27 cellular contexts compared by ENCODE assay signal in the genomic region with DNA sequence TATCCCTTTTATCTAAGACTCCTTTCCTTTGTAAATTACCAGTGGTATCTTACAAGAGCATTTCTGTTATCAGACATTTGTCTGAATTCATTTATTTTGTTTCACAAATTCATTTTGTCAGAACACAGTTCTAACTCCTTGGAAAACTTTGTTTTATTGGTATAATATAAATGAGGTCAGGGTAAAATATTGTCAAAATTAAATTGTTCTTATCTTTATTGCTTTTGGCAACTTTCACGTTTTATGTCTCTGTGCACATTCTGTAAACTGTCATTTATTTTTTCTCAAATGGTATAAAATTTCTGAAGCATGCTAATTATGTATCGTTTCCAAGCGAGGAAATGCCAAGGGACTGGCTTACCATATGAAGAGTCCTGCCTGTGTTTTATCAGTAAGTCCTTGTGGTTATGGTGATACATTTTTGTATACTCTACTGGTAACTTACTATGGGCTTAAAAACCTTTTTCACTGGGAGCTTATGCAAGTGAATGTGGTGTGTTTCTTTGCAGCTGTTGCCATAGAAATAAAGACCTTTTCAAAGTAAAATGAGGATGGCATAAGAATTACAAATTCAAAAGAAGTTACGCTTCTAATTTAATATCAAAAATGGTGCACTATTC.
DNase-seq lines count a peak whose midpoint lies in the region; ATAC-seq, FAIRE-seq and TF ChIP-seq lines count a peak whose summit lies in the region.
"Had no signal": no experiment of that assay in that cellular context is flagged by ENCODE, and none has a peak within 500 bp of the region (broad histone marks: within the 10 kb centered on the region; RNA-seq: fewer than 3 reads in every experiment).

No MANE protein-coding gene starts in this region.

- H3K4me3 Mint-ChIP-seq in GM23338: no peak overlapping the region
- H3K4me3 Mint-ChIP-seq: CD8-positive, alpha-beta T cell had no signal

- no peak overlapping the region for H2AFZ ChIP-seq in GM23338

- ATAC-seq in GM23338: no peak
- no peak for ATAC-seq in GM19035 (IDR thresholded peaks at IDR 0.05; ENCODE audit: unreplicated experiment)
- no peak for ATAC-seq in GM21723 (IDR thresholded peaks at IDR 0.05; ENCODE audit: unreplicated experiment)
- ATAC-seq: CD8-positive, alpha-beta T cell had no signal

- no peak overlapping the region for H3K4me3 ChIP-seq in GM23338
- H3K4me3 ChIP-seq in retinal pigment epithelial cell (ENCODE audit: low read length): no peak overlapping the region
- H3K4me3 ChIP-seq: SJSA1 had no signal

- H4K20me1 ChIP-seq in GM23338 (replicated peaks; ENCODE audit: insufficient read depth): no peaks in the 10 kb centered on the region

- no peaks in the 10 kb centered on the region for H3K36me3 Mint-ChIP-seq in GM23338 (ENCODE audit: low read depth)
- H3K36me3 Mint-ChIP-seq: CD8-positive, alpha-beta T cell had no signal

- peak; percentile 22 for DNase-seq in GM23338 (ENCODE audit: low spot score)
- DNase-seq in LHCN-M2 (ENCODE audit: low read depth): peak; percentile 19
- peak; percentile 44 for DNase-seq in retinal pigment epithelial cell (ENCODE audit: low read depth)
- DNase-seq in NCI-H69 (lab: John Stamatoyannopoulos, UW): no peak
- DNase-seq in DMS 273 treated with DMSO at 0.1 percent for 48 hours (lab: John Stamatoyannopoulos, UW): no peak
- DNase-seq: AML-193; C1 segment of cervical spinal cord; CD8-positive, alpha-beta T cell; DMS153; HCEC 1CT; IMR-90; NCI-H1105 treated with DMSO at 0.1 percent for 48 hours; NCI-H1694; NCI-H2081; NCI-H2171; NCI-H345; NCI-H524 treated with DMSO at 0.1 percent for 48 hours; SW 1271 had no signal

- H3F3A ChIP-seq in GM23338 (replicated peaks; ENCODE audit: low read depth): no peaks in the 10 kb centered on the region

- H3K36me3 ChIP-seq in GM23338 (ENCODE audit: insufficient read depth): no peaks in the 10 kb centered on the region
- H3K36me3 ChIP-seq: SJSA1 had no signal

- no peak overlapping the region for H3K27ac ChIP-seq in GM23338 (ENCODE audit: low read depth)
- H3K27ac ChIP-seq: KMS-11, SJSA1 had no signal

- H3K27me3 ChIP-seq in GM23338 (ENCODE audit: insufficient read depth): no peaks in the 10 kb centered on the region
- H3K27me3 ChIP-seq: SJSA1 had no signal

- H3K9me3 Mint-ChIP-seq in GM23338: no peaks in the 10 kb centered on the region
- H3K9me3 Mint-ChIP-seq: CD8-positive, alpha-beta T cell had no signal

- H3K27ac Mint-ChIP-seq in GM23338: peak overlapping the region; percentile 83
- H3K27ac Mint-ChIP-seq: CD8-positive, alpha-beta T cell had no signal

- no peaks in the 10 kb centered on the region; the same call in 1 of the 2 replicates for H3K4me1 ChIP-seq in GM23338 (ENCODE audit: insufficient read depth)
- H3K4me1 ChIP-seq: SJSA1 had no signal

- no peak for TF ChIP-seq CTCF in GM23338 (conservative IDR thresholded peaks at IDR 0.05; ENCODE audit: low read depth in 2 of 2)
- TF ChIP-seq CTCF in retinal pigment epithelial cell (conservative IDR thresholded peaks at IDR 0.05; ENCODE audit: low read depth, low read length): no peak

- no peaks in the 10 kb centered on the region for H3K9me2 ChIP-seq in GM23338 (ENCODE audit: insufficient read depth)

- H3K79me2 ChIP-seq in GM23338 (replicated peaks; ENCODE audit: insufficient read depth): no peaks in the 10 kb centered on the region

- peak; percentile 41 for FAIRE-seq in colon (lab: Jason Lieb, UNC)
- FAIRE-seq: G401.6, GM12892, HTR-8/SVneo, RCC 7860 had no signal

- no peak overlapping the region for H3K4me2 ChIP-seq in GM23338
- H3K4me2 ChIP-seq: KMS-11 had no signal

- no peaks in the 10 kb centered on the region for H3K27me3 Mint-ChIP-seq in GM23338 (ENCODE audit: insufficient read depth, low read depth, poor library complexity)

- peaks cover 15% of the 10 kb centered on the region; the same call in 2 of the 3 replicates for H3K4me1 Mint-ChIP-seq in GM23338

TF ChIP-seq in GM23338, 12 proteins besides CTCF, POLR2A, EP300 and RAD21 (continues in another document):
- TF ChIP-seq NANOG (IDR thresholded peaks at IDR 0.05; ENCODE audit: borderline replicate concordance) (no peak), ZNF114 (CRISPR knock-in tag; IDR thresholded peaks at IDR 0.05) (no peak), EZH2 (IDR thresholded peaks at IDR 0.05; ENCODE audit: low read depth, unreplicated experiment) (no peak), JUNB (IDR thresholded peaks at IDR 0.05; ENCODE audit: unreplicated experiment) (no peak), ZNF331 (CRISPR knock-in tag; IDR thresholded peaks at IDR 0.05; ENCODE audit: low read depth) (no peak), CREB1 (CRISPR knock-in tag; IDR thresholded peaks at IDR 0.05; ENCODE audit: low read depth) (no peak), POLR2AphosphoS5 (IDR thresholded peaks at IDR 0.05; ENCODE audit: low read depth) (no peak), ZNF462 (CRISPR knock-in tag; IDR thresholded peaks at IDR 0.05) (no peak)

Comparison
In these comparisons a context has a peak if more than half of its experiments do, and no peak if none do; other contexts are left out.
1. DNase-seq: peak in GM23338 (single experiment), LHCN-M2 (single experiment) and retinal pigment epithelial cell (single experiment); none in NCI-H69 (single experiment) and DMS 273 treated with DMSO at 0.1 percent for 48 hours (single experiment).